In genomic region chr10:125162181-125162906, GRCh38 we compare ENCODE assay signal across 8 cellular contexts. TPM values are rescaled to one million over a fixed set of nuclear protein-coding genes. Genes with fewer than 3 reads are reported as not detected.
DNase-seq lines count a peak whose midpoint lies in the region; ATAC-seq, FAIRE-seq and TF ChIP-seq lines count a peak whose summit lies in the region.

No MANE protein-coding gene starts in this region.

- H3K9me3 ChIP-seq in left ventricle myocardium inferior (replicated peaks) (no peaks in the 10 kb centered on the region), H1 (ENCODE audit: insufficient read depth in 2 of 2, low read depth in 1 of 2, low read length in 1 of 2) (no peaks in the 10 kb centered on the region)

- 14% methylated on average over 48 of the region's 49 CpGs; no CpG with 5 or more reads in 1 of the 2 experiments for WGBS in H1 (ENCODE audit: extremely low coverage in 1 of 2, insufficient coverage in 1 of 2, insufficient read length in 1 of 2, insufficient replicate concordance in 2 of 2, low coverage in 1 of 2, low lambda C conversion rate in 2 of 2, missing lambda C conversion rate in 1 of 2), 2 experiments

- peaks cover 19 to 31% of the 10 kb centered on the region in 2 experiments for H3K79me2 ChIP-seq in H1 (ENCODE audit: control insufficient read depth in 1 of 2, insufficient read depth in 2 of 2, low read length in 2 of 2)

- TF ChIP-seq EP300 in H1 (IDR thresholded peaks at IDR 0.05; ENCODE audit: borderline replicate concordance in 1 of 2, low read depth in 2 of 2, low read length in 2 of 2), result no peak

- intact Hi-C loops in left ventricle myocardium inferior (cut with micrococcal nuclease) (no loop called here), Right ventricle myocardium superior (cut with DNase I) (loop anchor here (10.0 kb wide), 1 partner anchor 172 kb away; no protein-coding TSS in a partner anchor)

- H3K4ac ChIP-seq in H1 (replicated peaks; ENCODE audit: insufficient read length, low read depth, low read length), result peak overlapping the region; percentile 69

- peak overlapping the region in 3 of 4 experiments; percentile 58 to 69 (median 68); a peak in 5 of 7 replicates for H3K9ac ChIP-seq in H1 (replicated peaks in 1 of 4; ENCODE audit: extremely low read depth in 1 of 4, low read depth in 3 of 4, low read length in 3 of 4)

- peaks cover 0 to 1% (median 0%) of the 10 kb centered on the region in 7 donors for H3K9me3 Mint-ChIP-seq in naive B cell

- H2BK120ac ChIP-seq in H1 (replicated peaks; ENCODE audit: low read depth, low read length), result peak overlapping the region; percentile 90

- H3K27ac ChIP-seq in left ventricle myocardium inferior (replicated peaks) (peak overlapping the region; percentile 98), H1 (ENCODE audit: low read depth, low read length) (peak overlapping the region; percentile 62; the same call in 1 of the 2 replicates)

- H3K4me2 ChIP-seq in H1 (ENCODE audit: insufficient read depth in 1 of 2, low read depth in 2 of 2, low read length in 2 of 2), result peak overlapping the region; percentile 88 to 93

- peak overlapping the region; percentile 84 for H4K91ac ChIP-seq in H1 (replicated peaks; ENCODE audit: insufficient read length, low read length)

- FAIRE-seq in H1 (lab: Jason Lieb, UNC), result no peak

- H3K79me1 ChIP-seq in H1 (ENCODE audit: low read depth, low read length), result no peaks in the 10 kb centered on the region

- peak overlapping the region; percentile 80; the same call in 1 of the 2 replicates for H2BK12ac ChIP-seq in H1 (ENCODE audit: low read depth, low read length)

- H3K23ac ChIP-seq in H1 (ENCODE audit: insufficient read length), result no peak overlapping the region

- peak overlapping the region; percentile 57 to 83 (median 74) for H3K4me3 Mint-ChIP-seq in naive B cell

- peak overlapping the region; percentile 69 for H2BK5ac ChIP-seq in H1 (ENCODE audit: low read depth, low read length)

- H3K27me3 Mint-ChIP-seq in naive B cell, result peaks cover 12 to 37% (median 26%) of the 10 kb centered on the region in 3 donors

- no peak overlapping the region for H3K27ac Mint-ChIP-seq in naive B cell

- TF ChIP-seq POLR2A in H1 (IDR thresholded peaks at IDR 0.05; ENCODE audit: control extremely low read depth in 1 of 2, low read depth in 2 of 2, low read length in 2 of 2), result peak in 1 of 2 experiments; percentile 69; a peak in 2 of 3 replicates

- no peak for TF ChIP-seq RAD21 in H1 (IDR thresholded peaks at IDR 0.05 in 1 of 2, conservative IDR thresholded peaks at IDR 0.05 in 1 of 2; ENCODE audit: low read depth in 2 of 2, low read length in 2 of 2)

- H3K4me3 ChIP-seq in left ventricle myocardium inferior (peak overlapping the region; percentile 93), H1 (ENCODE audit: extremely low read depth in 1 of 4, insufficient read depth in 2 of 4, low read depth in 3 of 4, low read length in 4 of 4) (peak overlapping the region; percentile 71 to 95 (median 82))

- peak overlapping the region; percentile 94 for H3K56ac ChIP-seq in H1 (replicated peaks; ENCODE audit: insufficient read length, low read depth, low read length)

- ATAC-seq in Right ventricle myocardium superior (ENCODE audit: poor library complexity) (no peak), naive B cell (ENCODE audit: low read depth in 2 of 2) (no peak), GM18868 (IDR thresholded peaks at IDR 0.05; ENCODE audit: unreplicated experiment) (no peak)

- H2AFZ ChIP-seq in H1 (ENCODE audit: low read length), result peak overlapping the region; percentile 47; the same call in 1 of the 2 replicates

- H3K27me3 ChIP-seq in left ventricle myocardium inferior (ENCODE audit: low read depth), result no peaks in the 10 kb centered on the region
- no peaks in the 10 kb centered on the region for H3K27me3 ChIP-seq in H1 (replicated peaks in 1 of 4; ENCODE audit: control insufficient read depth in 3 of 4, extremely low read depth in 1 of 4, insufficient read depth in 3 of 4, low read length in 3 of 4)

- H3K36me3 Mint-ChIP-seq in naive B cell, result no peaks in the 10 kb centered on the region

- H3K14ac ChIP-seq in H1 (ENCODE audit: insufficient read length), result no peak overlapping the region

- POLR2A ChIA-PET in H1 (lab: Charles Lee; ENCODE audit: partially characterized antibody), result interaction anchor here (0.7 to 3.3 kb wide), 7 partner anchors 10 to 371 kb away, joined by 3 to 22 read pairs (median 3); partner anchors contain the start of gene EEF1AKMT2

- peak overlapping the region; percentile 54; the same call in 1 of the 2 replicates for H4K8ac ChIP-seq in H1 (ENCODE audit: extremely low read depth, insufficient read depth, low read length)

- peaks cover 32% of the 10 kb centered on the region for H3K4me1 ChIP-seq in left ventricle myocardium inferior
- H3K4me1 ChIP-seq in H1 (replicated peaks in 1 of 4; ENCODE audit: control insufficient read depth in 3 of 4, insufficient read depth in 4 of 4, low read length in 3 of 4), result peaks cover 0 to 7% (median 3%) of the 10 kb centered on the region in 4 experiments; a peak in 5 of 7 replicates

- H3K4me1 Mint-ChIP-seq in naive B cell, result peaks cover 4 to 7% (median 6%) of the 10 kb centered on the region in 3 donors

- no peak for DNase-seq in left ventricle myocardium inferior
- DNase-seq in Right ventricle myocardium superior, result no peak
- peak in 1 of 2 experiments; percentile 70 for DNase-seq in H1 (ENCODE audit: low read depth in 1 of 2, low spot score in 2 of 2)
- no peak for DNase-seq in naive B cell
- DNase-seq in DMS79 treated with DMSO at 0.1 percent for 48 hours (lab: John Stamatoyannopoulos, UW), result no peak
- no peak for DNase-seq in hypothalamus (lab: John Stamatoyannopoulos, UW)
- no peak for DNase-seq in DMS79 (lab: John Stamatoyannopoulos, UW)

- H3K23me2 ChIP-seq in H1 (ENCODE audit: low read depth, low read length), result peaks cover 13% of the 10 kb centered on the region; the same call in 1 of the 2 replicates

- no peak overlapping the region for H2BK20ac ChIP-seq in H1 (ENCODE audit: low read length)

- CTCF ChIA-PET in H1 (lab: Charles Lee; ENCODE audit: partially characterized antibody), result interaction anchor here (0.9 to 1.6 kb wide), 6 partner anchors 12 to 181 kb away, joined by 3 to 4 read pairs (median 3); no protein-coding TSS in a partner anchor

- no peak overlapping the region for H2AK5ac ChIP-seq in H1 (ENCODE audit: low read depth, low read length)

- TF ChIP-seq CTCF in left ventricle myocardium inferior (IDR thresholded peaks at IDR 0.05; ENCODE audit: borderline replicate concordance), result no peak
- TF ChIP-seq CTCF in H1 (IDR thresholded peaks at IDR 0.05; ENCODE audit: control extremely low read depth in 1 of 3, insufficient read depth in 1 of 3, low read depth in 1 of 3, low read length in 3 of 3), result no peak

- peak overlapping the region; percentile 87 for H4K5ac ChIP-seq in H1 (ENCODE audit: insufficient read length, low read depth, low read length)

- H3K36me3 ChIP-seq in left ventricle myocardium inferior, result no peaks in the 10 kb centered on the region
- H3K36me3 ChIP-seq in H1 (ENCODE audit: control insufficient read depth in 2 of 4, insufficient read depth in 4 of 4, low read length in 3 of 4), result peaks cover 0 to 5% (median 2%) of the 10 kb centered on the region in 4 experiments; a peak in 2 of 8 replicates

- peaks cover 0 to 2% of the 10 kb centered on the region in 2 experiments for H4K20me1 ChIP-seq in H1 (replicated peaks in 1 of 2; ENCODE audit: control insufficient read depth in 1 of 2, insufficient read depth in 2 of 2, low read length in 2 of 2)

- peak overlapping the region; percentile 99 for H3K18ac ChIP-seq in H1 (ENCODE audit: extremely low read depth, low read length)

- no peak overlapping the region; the same call in 1 of the 2 replicates for H2BK15ac ChIP-seq in H1 (ENCODE audit: low read length)

TF ChIP-seq in H1, 55 proteins besides CTCF, POLR2A, EP300 and RAD21 (continues in another document):
- peak; percentile 32; the same call in 1 of the 2 replicates for TF ChIP-seq E2F6 (IDR thresholded peaks at IDR 0.05)
- TF ChIP-seq KDM4A (IDR thresholded peaks at IDR 0.05; ENCODE audit: low read depth, low read length, severe bottlenecking), result no peak
- no peak for TF ChIP-seq FOSL1 (IDR thresholded peaks at IDR 0.05; ENCODE audit: insufficient read depth, low read depth, low read length)
- TF ChIP-seq CTBP2 (IDR thresholded peaks at IDR 0.05; ENCODE audit: borderline replicate concordance, insufficient read depth, insufficient read length, low read length), result no peak
- no peak for TF ChIP-seq HDAC2 (IDR thresholded peaks at IDR 0.05; ENCODE audit: borderline replicate concordance in 1 of 2, low read depth in 2 of 2, low read length in 2 of 2)
- TF ChIP-seq TCF12 (IDR thresholded peaks at IDR 0.05; ENCODE audit: low read depth, low read length), result no peak
- TF ChIP-seq SRF (IDR thresholded peaks at IDR 0.05; ENCODE audit: low read depth, low read length), result no peak
- no peak for TF ChIP-seq BRCA1 (IDR thresholded peaks at IDR 0.05; ENCODE audit: low read depth, low read length)
- no peak for TF ChIP-seq TAF7 (optimal IDR thresholded peaks at IDR 0.05; ENCODE audit: borderline replicate concordance, low read depth, low read length)
- TF ChIP-seq SIRT6 (IDR thresholded peaks at IDR 0.05; ENCODE audit: low read length), result no peak
- TF ChIP-seq SUZ12 (IDR thresholded peaks at IDR 0.05; ENCODE audit: low read length), result no peak
- TF ChIP-seq ZNF274 (IDR thresholded peaks at IDR 0.05; ENCODE audit: borderline replicate concordance, extremely low read depth, low read length), result no peak

RNA-seq across cellular contexts. Expression of gene CTBP2, which starts 2.0 kb away (rescaled TPM):
- total RNA-seq in left ventricle myocardium inferior (29.1 TPM), Right ventricle myocardium superior (29.4 TPM)
- 218 and 221 TPM in 2 replicates for total RNA-seq in H1 (2021; fragmentation: NEBNext Ultra II Directional; extraction: Animal tissue kit (Norgen Biotek cat#: 25700))
- polyA plus RNA-seq in H1 (2011; rRNA removed) (208 and 274 TPM in 2 replicates), naive B cell (ENCODE audit: low read depth in 6 of 6) (1 to 10 TPM in 1 of 6 donors, under 1 TPM in 4, not detected in 1; 0.11 to 2.1 (median 0.40) TPM)
- polyA plus RNA-seq in H1 (2011; cell fraction: cytosol; rRNA removed), result 254 TPM
- polyA plus RNA-seq in H1 (2011; cell fraction: nucleus; rRNA removed), result 524 TPM
- 156 to 222 TPM (median 206 TPM) in 4 replicates for polyA plus RNA-seq in H1 (2012, experiment 1 of 2)
- 48.0 TPM for polyA plus RNA-seq in H1 (2012, experiment 2 of 2)
- 109 TPM for polyA plus RNA-seq in H1 (2013, experiment 1 of 2)
- polyA plus RNA-seq in H1 (2013, experiment 2 of 2), result 108 TPM
- polyA minus RNA-seq in H1 (2011; rRNA and poly(A)+ RNA removed), result 244 and 299 TPM in 2 replicates
- 209 TPM for polyA minus RNA-seq in H1 (2011; cell fraction: cytosol; rRNA and poly(A)+ RNA removed)
- polyA minus RNA-seq in H1 (2011; cell fraction: nucleus; rRNA and poly(A)+ RNA removed), result 223 TPM
